ENCODE assay signal across 8 cellular contexts in genomic region chr1:90706437-90707362, GRCh38. TPM values are rescaled to one million over a fixed set of nuclear protein-coding genes. Genes with fewer than 3 reads are reported as not detected.
DNase-seq lines count a peak whose midpoint lies in the region; ATAC-seq and TF ChIP-seq lines count a peak whose summit lies in the region.

No MANE protein-coding gene starts in this region.

- TF ChIP-seq CTCF in CD4-positive, alpha-beta T cell (IDR thresholded peaks at IDR 0.05) = no peak

- no peaks in the 10 kb centered on the region for H3K36me3 Mint-ChIP-seq in CD4-positive, alpha-beta T cell (ENCODE audit: low read depth)
- H3K36me3 Mint-ChIP-seq in dendritic cell treated with granulocyte-macrophage colony-stimulating factor and Interleukin-4, amounts not matched to agents 40 ng/mL and 50 ng/mL, for 4 days (ENCODE audit: low read depth) = no peaks in the 10 kb centered on the region
- peaks cover 0 to 4% of the 10 kb centered on the region in 2 donors for H3K36me3 Mint-ChIP-seq in naive B cell

- H3K4me3 Mint-ChIP-seq in CD4-positive, alpha-beta T cell = peak overlapping the region; percentile 68
- H3K4me3 Mint-ChIP-seq in dendritic cell treated with granulocyte-macrophage colony-stimulating factor and Interleukin-4, amounts not matched to agents 40 ng/mL and 50 ng/mL, for 4 days = peak overlapping the region; percentile 66
- H3K4me3 Mint-ChIP-seq in naive B cell = peak overlapping the region in 7 of 8 donors; percentile 22 to 68 (median 59)

- POLR2A ChIA-PET in CD4-positive, alpha-beta T cell (lab: Charles Lee) = no interaction called here

- no peak for DNase-seq in CD4-positive, alpha-beta T cell
- peak; percentile 55 to 56 for DNase-seq in Kasumi-1 (lab: John Stamatoyannopoulos, UW)
- DNase-seq in naive B cell = no peak
- DNase-seq in Ammon's horn (ENCODE audit: low spot score) = no peak

- ATAC-seq in CD4-positive, alpha-beta T cell (ENCODE audit: poor library complexity) = peak; percentile 44
- ATAC-seq in naive B cell (ENCODE audit: low read depth in 2 of 2) (peak; percentile 41 to 71), HG02678 (IDR thresholded peaks at IDR 0.05; ENCODE audit: unreplicated experiment) (no peak), GM21825 (IDR thresholded peaks at IDR 0.05; ENCODE audit: unreplicated experiment) (no peak), GM21619 (IDR thresholded peaks at IDR 0.05; ENCODE audit: unreplicated experiment) (no peak)

- H3K4me1 Mint-ChIP-seq in CD4-positive, alpha-beta T cell (ENCODE audit: low read depth) = peaks cover 20% of the 10 kb centered on the region
- peaks cover 19% of the 10 kb centered on the region for H3K4me1 Mint-ChIP-seq in dendritic cell treated with granulocyte-macrophage colony-stimulating factor and Interleukin-4, amounts not matched to agents 40 ng/mL and 50 ng/mL, for 4 days (ENCODE audit: low read depth)
- H3K4me1 Mint-ChIP-seq in naive B cell = peaks cover 6 to 21% (median 9%) of the 10 kb centered on the region in 3 donors

- H3K27me3 Mint-ChIP-seq in CD4-positive, alpha-beta T cell = peaks cover 97% of the 10 kb centered on the region
- peaks cover 85% of the 10 kb centered on the region for H3K27me3 Mint-ChIP-seq in dendritic cell treated with granulocyte-macrophage colony-stimulating factor and Interleukin-4, amounts not matched to agents 40 ng/mL and 50 ng/mL, for 4 days
- peaks cover 79 to 96% (median 86%) of the 10 kb centered on the region in 3 donors for H3K27me3 Mint-ChIP-seq in naive B cell

- peaks cover 11% of the 10 kb centered on the region for H3K9me3 ChIP-seq in CD4-positive, alpha-beta T cell (ENCODE audit: control insufficient read depth, low read length)

- intact Hi-C loops in CD4-positive, alpha-beta T cell (cut with DNase I, micrococcal nuclease) = no loop called here
- intact Hi-C loops in dendritic cell treated with granulocyte-macrophage colony-stimulating factor and Interleukin-4, amounts not matched to agents 40 ng/mL and 50 ng/mL, for 4 days (cut with micrococcal nuclease) = no loop called here

- no peak overlapping the region for H3K27ac Mint-ChIP-seq in CD4-positive, alpha-beta T cell
- no peak overlapping the region for H3K27ac Mint-ChIP-seq in dendritic cell treated with granulocyte-macrophage colony-stimulating factor and Interleukin-4, amounts not matched to agents 40 ng/mL and 50 ng/mL, for 4 days
- peak overlapping the region in 1 of 6 donors; percentile 66 for H3K27ac Mint-ChIP-seq in naive B cell

- H3K9me3 Mint-ChIP-seq in CD4-positive, alpha-beta T cell = no peaks in the 10 kb centered on the region
- no peaks in the 10 kb centered on the region for H3K9me3 Mint-ChIP-seq in dendritic cell treated with granulocyte-macrophage colony-stimulating factor and Interleukin-4, amounts not matched to agents 40 ng/mL and 50 ng/mL, for 4 days
- peaks cover 0 to 15% (median 4%) of the 10 kb centered on the region in 7 donors for H3K9me3 Mint-ChIP-seq in naive B cell

- peaks cover 90% of the 10 kb centered on the region for H3K27me3 ChIP-seq in CD4-positive, alpha-beta T cell (ENCODE audit: control insufficient read depth, insufficient read depth, low read length)

- CTCF ChIA-PET in CD4-positive, alpha-beta T cell (lab: Charles Lee) = no interaction called here

- no peak overlapping the region for H3K27ac ChIP-seq in CD4-positive, alpha-beta T cell (ENCODE audit: low read depth, low read length)

RNA-seq across cellular contexts. Expression of gene BARHL2, which starts 10.4 kb away (rescaled TPM):
- total RNA-seq in CD4-positive, alpha-beta T cell = not detected
- not detected for polyA plus RNA-seq in naive B cell (ENCODE audit: low read depth in 6 of 6)

Comparison
In these comparisons a context has a peak if more than half of its experiments do, and no peak if none do; other contexts are left out.
1. ATAC-seq: peak in CD4-positive, alpha-beta T cell (single experiment) and naive B cell (2 of 2); none in HG02678 (single experiment), GM21825 (single experiment) and GM21619 (single experiment).
2. DNase-seq: peak in Kasumi-1 (2 of 2); none in CD4-positive, alpha-beta T cell (0 of 10), naive B cell (single experiment) and Ammon's horn (single experiment).
3. Peak in every context shown above with its lines, with median percentiles within 50 percentile points of each other: H3K4me3 Mint-ChIP-seq.